ENCODE assay signal across 11 cellular contexts in the genomic region with DNA sequence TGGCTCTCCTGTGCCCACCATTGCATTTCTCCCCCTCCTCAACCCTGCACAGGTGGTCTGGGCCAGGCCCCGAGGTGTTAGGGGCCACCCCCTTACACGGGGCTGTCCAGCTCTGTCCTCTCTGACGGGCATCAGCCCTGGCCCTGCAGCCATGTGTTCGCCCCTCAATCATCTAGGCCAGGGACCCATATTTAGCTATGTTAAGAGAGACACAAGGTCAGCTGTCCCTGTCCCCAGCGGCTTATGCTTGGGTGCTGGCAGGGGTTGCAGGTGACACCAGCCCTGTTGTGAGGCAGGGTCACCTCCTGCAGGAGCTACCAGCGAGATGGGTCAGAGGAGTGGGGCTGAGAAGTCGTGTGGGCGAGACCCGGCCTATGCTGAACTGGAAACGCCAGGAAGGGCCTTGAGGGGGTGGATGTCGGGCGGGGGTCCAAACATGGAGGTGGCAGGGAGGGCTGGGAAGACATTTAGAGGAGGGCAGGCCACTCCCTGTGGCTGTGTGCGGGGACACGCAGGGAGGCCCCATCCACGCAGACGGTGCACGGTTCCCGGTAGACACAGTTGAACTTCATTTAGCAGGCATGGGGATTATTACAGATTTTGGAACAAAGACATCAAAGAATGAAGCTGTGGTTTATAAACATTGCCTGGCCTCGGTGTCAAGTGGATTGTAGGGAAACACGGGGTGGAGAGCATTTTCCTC.
DNase-seq lines count a peak whose midpoint lies in the region; ATAC-seq, FAIRE-seq and TF ChIP-seq lines count a peak whose summit lies in the region.
"Had no signal": no experiment of that assay in that cellular context is flagged by ENCODE, and none has a peak within 500 bp of the region (broad histone marks: within the 10 kb centered on the region; RNA-seq: fewer than 3 reads in every experiment).

No MANE protein-coding gene starts in this region.

- peaks cover 4% of the 10 kb centered on the region for H3K9me3 Mint-ChIP-seq in stimulated activated naive CD8-positive, alpha-beta T cell treated with anti-CD3 and anti-CD28 coated beads, Interleukin-15, Interleukin-2, amounts not matched to agents 100 ng/mL and 50 ng/mL, for 24 hours
- H3K9me3 Mint-ChIP-seq in astrocyte (ENCODE audit: unreplicated experiment) (peaks cover 4% of the 10 kb centered on the region), neural crest cell (no peaks in the 10 kb centered on the region)

- peaks cover 75% of the 10 kb centered on the region for H3K36me3 Mint-ChIP-seq in stimulated activated naive CD8-positive, alpha-beta T cell treated with anti-CD3 and anti-CD28 coated beads, Interleukin-15, Interleukin-2, amounts not matched to agents 100 ng/mL and 50 ng/mL, for 24 hours (ENCODE audit: low read depth)
- peaks cover 14% of the 10 kb centered on the region for H3K36me3 Mint-ChIP-seq in astrocyte (ENCODE audit: low read depth, unreplicated experiment)
- H3K36me3 Mint-ChIP-seq in neural crest cell (ENCODE audit: low read depth) = peaks cover 6% of the 10 kb centered on the region

- H3K79me2 ChIP-seq in astrocyte (ENCODE audit: insufficient read depth, low read length) = no peaks in the 10 kb centered on the region

- peaks cover 37% of the 10 kb centered on the region for H3K4me1 ChIP-seq in astrocyte (ENCODE audit: insufficient read depth, low read length)

- no peaks in the 10 kb centered on the region for H3K27me3 ChIP-seq in astrocyte (ENCODE audit: insufficient read depth, low read length)
- H3K27me3 ChIP-seq: BLaER1 had no signal

- no peak overlapping the region for H3K4me3 ChIP-seq in astrocyte (ENCODE audit: insufficient read depth, low read depth, low read length)
- H3K4me3 ChIP-seq: BLaER1 had no signal

- no peak for DNase-seq in stimulated activated naive CD8-positive, alpha-beta T cell treated with anti-CD3 and anti-CD28 coated beads, Interleukin-15, Interleukin-2, amounts not matched to agents 100 U/mL and 50 U/mL, for 24 hours
- DNase-seq in astrocyte (ENCODE audit: low read depth) = no peak
- no peak for DNase-seq in neural crest cell (ENCODE audit: low read depth, low spot score)
- no peak for DNase-seq in COR-L47 (lab: John Stamatoyannopoulos, UW)
- DNase-seq in activated T-cell treated with anti-CD3 and anti-CD28 coated beads, Interleukin-2, amount 50 U/mL, for 1 hour = no peak
- DNase-seq: stimulated activated CD8-positive, alpha-beta memory T cell treated with anti-CD3 and anti-CD28 coated beads, Interleukin-4, amount 100 ng/mL, for 48 hours had no signal

- no peak overlapping the region for H3K4me3 Mint-ChIP-seq in stimulated activated naive CD8-positive, alpha-beta T cell treated with anti-CD3 and anti-CD28 coated beads, Interleukin-15, Interleukin-2, amounts not matched to agents 100 ng/mL and 50 ng/mL, for 24 hours
- no peak overlapping the region for H3K4me3 Mint-ChIP-seq in astrocyte (ENCODE audit: unreplicated experiment)
- H3K4me3 Mint-ChIP-seq in neural crest cell = no peak overlapping the region

- H4K20me1 ChIP-seq in astrocyte (ENCODE audit: insufficient read depth, low read length) = no peaks in the 10 kb centered on the region

- H3K4me1 Mint-ChIP-seq in stimulated activated naive CD8-positive, alpha-beta T cell treated with anti-CD3 and anti-CD28 coated beads, Interleukin-15, Interleukin-2, amounts not matched to agents 100 ng/mL and 50 ng/mL, for 24 hours (ENCODE audit: low read depth) = peaks cover 79% of the 10 kb centered on the region
- H3K4me1 Mint-ChIP-seq in astrocyte (ENCODE audit: low read depth, unreplicated experiment) = peaks cover 25% of the 10 kb centered on the region
- peaks cover 10% of the 10 kb centered on the region for H3K4me1 Mint-ChIP-seq in neural crest cell

- peak overlapping the region; percentile 100 for H3K27ac ChIP-seq in astrocyte (ENCODE audit: low read depth, low read length)
- H3K27ac ChIP-seq: BLaER1 had no signal

- H3K36me3 ChIP-seq in astrocyte (ENCODE audit: insufficient read depth, low read length) = no peaks in the 10 kb centered on the region

- FAIRE-seq in astrocyte (lab: Jason Lieb, UNC) = no peak
- FAIRE-seq: G401.6 had no signal

- peak overlapping the region; percentile 60 for H3K9ac ChIP-seq in astrocyte (ENCODE audit: low read length)
- H3K9ac ChIP-seq: BLaER1 had no signal

- peak overlapping the region; percentile 98 for H3K27ac Mint-ChIP-seq in stimulated activated naive CD8-positive, alpha-beta T cell treated with anti-CD3 and anti-CD28 coated beads, Interleukin-15, Interleukin-2, amounts not matched to agents 100 ng/mL and 50 ng/mL, for 24 hours
- H3K27ac Mint-ChIP-seq in astrocyte (ENCODE audit: unreplicated experiment) = peak overlapping the region; percentile 86
- H3K27ac Mint-ChIP-seq in neural crest cell (ENCODE audit: unreplicated experiment) = peak overlapping the region; percentile 78

- no peak overlapping the region for H2AFZ ChIP-seq in astrocyte (ENCODE audit: low read depth, low read length)

- peak overlapping the region; percentile 55 for H3K4me2 ChIP-seq in astrocyte (ENCODE audit: low read length)
- H3K4me2 ChIP-seq: BLaER1 had no signal

- H3K9me3 ChIP-seq in astrocyte (ENCODE audit: insufficient read depth, low read depth, low read length) = no peaks in the 10 kb centered on the region
- H3K9me3 ChIP-seq: BLaER1 had no signal

- no peak for ATAC-seq in stimulated activated naive CD8-positive, alpha-beta T cell treated with anti-CD3 and anti-CD28 coated beads, Interleukin-15, Interleukin-2, amounts not matched to agents 100 U/mL and 50 U/mL, for 24 hours
- ATAC-seq in GM21526 (IDR thresholded peaks at IDR 0.05; ENCODE audit: low FRiP score, unreplicated experiment) (no peak), HG02970 (IDR thresholded peaks at IDR 0.05; ENCODE audit: low FRiP score, unreplicated experiment) (no peak)

- no peak for TF ChIP-seq CTCF in astrocyte (IDR thresholded peaks at IDR 0.05; ENCODE audit: insufficient read depth, low read depth, low read length)
- TF ChIP-seq CTCF in neural crest cell (conservative IDR thresholded peaks at IDR 0.05) = no peak

- H3K27me3 Mint-ChIP-seq in stimulated activated naive CD8-positive, alpha-beta T cell treated with anti-CD3 and anti-CD28 coated beads, Interleukin-15, Interleukin-2, amounts not matched to agents 100 ng/mL and 50 ng/mL, for 24 hours = no peaks in the 10 kb centered on the region
- peaks cover 1% of the 10 kb centered on the region for H3K27me3 Mint-ChIP-seq in astrocyte (ENCODE audit: low read depth, unreplicated experiment)
- no peaks in the 10 kb centered on the region for H3K27me3 Mint-ChIP-seq in neural crest cell (ENCODE audit: low read depth)
